In the genomic region with DNA sequence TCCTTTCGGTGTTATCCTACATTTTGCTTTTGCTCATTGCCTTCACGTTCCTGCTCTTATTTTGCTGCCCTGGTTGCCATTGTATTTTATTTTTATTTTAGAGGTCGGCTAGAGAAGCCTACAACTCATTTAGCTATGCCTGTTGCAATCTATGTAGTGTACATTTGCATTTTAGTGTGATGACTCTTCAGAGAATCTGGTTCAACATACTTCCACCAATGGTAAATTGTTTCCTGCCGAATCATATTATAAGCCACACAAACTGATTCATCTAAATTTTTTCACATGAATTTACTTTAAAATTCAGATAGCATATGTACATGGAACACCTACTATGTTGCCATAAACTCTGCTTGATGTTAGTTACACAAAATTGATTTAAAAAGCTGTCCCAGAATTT, we compare ENCODE assay signal across 23 cellular contexts.
DNase-seq lines count a peak whose midpoint lies in the region; ATAC-seq and TF ChIP-seq lines count a peak whose summit lies in the region.
"Had no signal": no experiment of that assay in that cellular context is flagged by ENCODE, and none has a peak within 500 bp of the region (broad histone marks: within the 10 kb centered on the region; RNA-seq: fewer than 3 reads in every experiment).

No MANE protein-coding gene starts in this region.

- no TSS peak for BruUV-seq in MCF 10A (replicated peaks; lab: Mats Ljungman, UMichigan)

- intact Hi-C loops in MCF 10A (cut with micrococcal nuclease) (no loop called here), breast epithelium (cut with DNase I; ENCODE audit: low total_unique reads) (no loop called here)

- no peak overlapping the region for H3K27ac Mint-ChIP-seq in MCF 10A (ENCODE audit: low read depth, unreplicated experiment)
- H3K27ac Mint-ChIP-seq: activated CD4-positive, alpha-beta T cell treated with anti-CD3 and anti-CD28 coated beads, Interleukin-2, amount 10 ng/mL, durations not matched to agents 24 days and 14 days; naive B cell had no signal

- CTCF ChIA-PET in MCF 10A (lab: Yijun Ruan, JAX) = no interaction called here

- H3K4me1 Mint-ChIP-seq in MCF 10A (ENCODE audit: insufficient read depth, unreplicated experiment) = peaks cover 4% of the 10 kb centered on the region
- H3K4me1 Mint-ChIP-seq: activated CD4-positive, alpha-beta T cell treated with anti-CD3 and anti-CD28 coated beads, Interleukin-2, amount 10 ng/mL, durations not matched to agents 24 days and 14 days; naive B cell had no signal

- H3K9me3 Mint-ChIP-seq in MCF 10A (ENCODE audit: unreplicated experiment) = peaks cover 7% of the 10 kb centered on the region
- H3K9me3 Mint-ChIP-seq: activated CD4-positive, alpha-beta T cell treated with anti-CD3 and anti-CD28 coated beads, Interleukin-2, amount 10 ng/mL, durations not matched to agents 24 days and 14 days had no signal

- H3K36me3 Mint-ChIP-seq in MCF 10A (ENCODE audit: insufficient read depth, unreplicated experiment) = no peaks in the 10 kb centered on the region
- H3K36me3 Mint-ChIP-seq: naive B cell had no signal

- H3K4me3 Mint-ChIP-seq in MCF 10A (ENCODE audit: unreplicated experiment) = no peak overlapping the region
- H3K4me3 Mint-ChIP-seq: activated CD4-positive, alpha-beta T cell treated with anti-CD3 and anti-CD28 coated beads, Interleukin-2, amount 10 ng/mL, durations not matched to agents 24 days and 14 days; naive B cell had no signal

- DNase-seq in MCF 10A (ENCODE audit: unreplicated experiment) (peak; percentile 11), breast epithelium (ENCODE audit: low spot score in 2 of 2) (no peak), amniotic epithelial cell (ENCODE audit: low read depth) (peak; percentile 91), fibroblast of peridontal ligament (ENCODE audit: extremely low read depth) (peak; percentile 87), NCI-H526 (lab: John Stamatoyannopoulos, UW) (no peak), ecto neural progenitor cell (ENCODE audit: low spot score) (no peak)
- DNase-seq in effector CD8-positive, alpha-beta T cell (lab: John Stamatoyannopoulos, UW) = no peak
- DNase-seq: activated CD4-positive, alpha-beta T cell treated with anti-CD3 and anti-CD28 coated beads, Interleukin-2, amount 10 ng/mL, durations not matched to agents 24 days and 14 days; activated naive CD4-positive, alpha-beta T cell; erythroblast; GDM1; islet precursor cell; naive B cell; NCI-H1436; pancreas; stimulated activated CD4-positive, alpha-beta T cell treated with anti-CD3 and anti-CD28 coated beads, Interleukin-4, amount 100 ng/mL, for 24 hours had no signal

- H3K27ac ChIP-seq in breast epithelium = no peak overlapping the region
- H3K27ac ChIP-seq: 22Rv1; ascending aorta; BLaER1 treated with 17β-estradiol and CSF1 and Interleukin-3, amounts not matched to agents 10 nM and 100 nM; coronary artery; pancreas; RWPE1; suprapubic skin had no signal

- no peak overlapping the region for H3K4me3 ChIP-seq in breast epithelium
- H3K4me3 ChIP-seq: ascending aorta; BLaER1 treated with 17β-estradiol and CSF1 and Interleukin-3, amounts not matched to agents 10 nM and 100 nM; coronary artery; pancreas; suprapubic skin had no signal

- H3K27me3 Mint-ChIP-seq in MCF 10A (ENCODE audit: insufficient read depth, unreplicated experiment) = no peaks in the 10 kb centered on the region
- H3K27me3 Mint-ChIP-seq: activated CD4-positive, alpha-beta T cell treated with anti-CD3 and anti-CD28 coated beads, Interleukin-2, amount 10 ng/mL, durations not matched to agents 24 days and 14 days; naive B cell had no signal

- H3K27me3 ChIP-seq in breast epithelium = no peaks in the 10 kb centered on the region
- H3K27me3 ChIP-seq: ascending aorta; BLaER1 treated with 17β-estradiol and CSF1 and Interleukin-3, amounts not matched to agents 10 nM and 100 nM; pancreas; suprapubic skin had no signal

- no peak for TF ChIP-seq CTCF in MCF 10A (IDR thresholded peaks at IDR 0.05; ENCODE audit: unreplicated experiment)
- TF ChIP-seq CTCF in breast epithelium (IDR thresholded peaks at IDR 0.05) = no peak

- POLR2A ChIA-PET in MCF 10A (lab: Yijun Ruan, JAX) = interaction anchor here (1.5 kb wide), 1 partner anchor 11 kb away, joined by 3 read pairs; no protein-coding TSS in a partner anchor

- no peaks in the 10 kb centered on the region for H3K4me1 ChIP-seq in breast epithelium
- H3K4me1 ChIP-seq: ascending aorta, pancreas, suprapubic skin had no signal

- H3K36me3 ChIP-seq in breast epithelium = no peaks in the 10 kb centered on the region
- H3K36me3 ChIP-seq: ascending aorta; BLaER1 treated with 17β-estradiol and CSF1 and Interleukin-3, amounts not matched to agents 10 nM and 100 nM; pancreas; suprapubic skin had no signal

- no peaks in the 10 kb centered on the region for H3K9me3 ChIP-seq in breast epithelium
- H3K9me3 ChIP-seq: ascending aorta; BLaER1 treated with 17β-estradiol and CSF1 and Interleukin-3, amounts not matched to agents 10 nM and 100 nM; pancreas; suprapubic skin had no signal

- TF ChIP-seq POLR2A in breast epithelium (IDR thresholded peaks at IDR 0.05) = no peak

- ATAC-seq in HG03175 (IDR thresholded peaks at IDR 0.05; ENCODE audit: unreplicated experiment) = no peak
- ATAC-seq: pancreas had no signal

Comparison
In these comparisons a context has a peak if more than half of its experiments do, and no peak if none do; other contexts are left out.
1. DNase-seq: peak in MCF 10A (single experiment), amniotic epithelial cell (single experiment) and fibroblast of peridontal ligament (single experiment); none in breast epithelium (0 of 2), NCI-H526 (0 of 2), ecto neural progenitor cell (single experiment) and effector CD8-positive, alpha-beta T cell (single experiment).